ENCODE assay signal across 16 cellular contexts in genomic region chr10:26746111-26746510, GRCh38. TPM values are rescaled to one million over a fixed set of nuclear protein-coding genes. Genes with fewer than 3 reads are reported as not detected.
DNase-seq lines count a peak whose midpoint lies in the region; ATAC-seq and TF ChIP-seq lines count a peak whose summit lies in the region.
"Had no signal": no experiment of that assay in that cellular context is flagged by ENCODE, and none has a peak within 500 bp of the region (broad histone marks: within the 10 kb centered on the region; RNA-seq: fewer than 3 reads in every experiment).

No MANE protein-coding gene starts in this region.

- H4K20me1 ChIP-seq in SU-DHL-6 (ENCODE audit: low read depth, low read length): no peaks in the 10 kb centered on the region

- H3K27ac Mint-ChIP-seq in activated naive CD4-positive, alpha-beta T cell treated with anti-CD3 and anti-CD28 coated beads for 36 hours: peak overlapping the region; percentile 50
- H3K27ac Mint-ChIP-seq in activated naive CD4-positive, alpha-beta T cell treated with anti-CD3 and anti-CD28 coated beads, Interleukin-2, amount 10 ng/mL, durations not matched to agents 7 days and 5 days: no peak overlapping the region
- H3K27ac Mint-ChIP-seq in central memory CD8-positive, alpha-beta T cell (ENCODE audit: low read depth): peak overlapping the region; percentile 47
- H3K27ac Mint-ChIP-seq in stimulated activated memory B cell treated with anti-CD40 and anti-IgM and Interleukin-4, amounts not matched to agents 10 μg/mL and 1 μg/mL and 100 μg/mL, for 72 hours: peak overlapping the region; percentile 54
- H3K27ac Mint-ChIP-seq: endodermal cell, nephron progenitor cell had no signal

- H3K27ac ChIP-seq in SU-DHL-6 (ENCODE audit: low read depth, low read length): peak overlapping the region; percentile 26; the same call in 1 of the 2 replicates

- intact Hi-C loops in activated naive CD4-positive, alpha-beta T cell treated with anti-CD3 and anti-CD28 coated beads for 36 hours (cut with micrococcal nuclease): no loop called here

- TF ChIP-seq CTCF in SU-DHL-6 (IDR thresholded peaks at IDR 0.05; ENCODE audit: insufficient read depth, low read length, poor library complexity, severe bottlenecking): no peak
- no peak for TF ChIP-seq CTCF in GM13976 (IDR thresholded peaks at IDR 0.05; ENCODE audit: borderline replicate concordance, control extremely low read depth, extremely low read depth, insufficient read depth, missing control alignments)

- H3K9me3 Mint-ChIP-seq in activated naive CD4-positive, alpha-beta T cell treated with anti-CD3 and anti-CD28 coated beads for 36 hours: no peaks in the 10 kb centered on the region
- H3K9me3 Mint-ChIP-seq in activated naive CD4-positive, alpha-beta T cell treated with anti-CD3 and anti-CD28 coated beads, Interleukin-2, amount 10 ng/mL, durations not matched to agents 7 days and 5 days: no peaks in the 10 kb centered on the region
- H3K9me3 Mint-ChIP-seq in central memory CD8-positive, alpha-beta T cell: no peaks in the 10 kb centered on the region
- H3K9me3 Mint-ChIP-seq in stimulated activated memory B cell treated with anti-CD40 and anti-IgM and Interleukin-4, amounts not matched to agents 10 μg/mL and 1 μg/mL and 100 μg/mL, for 72 hours: no peaks in the 10 kb centered on the region
- H3K9me3 Mint-ChIP-seq: endodermal cell, nephron progenitor cell had no signal

- no peak for DNase-seq in activated naive CD4-positive, alpha-beta T cell treated with anti-CD3 and anti-CD28 coated beads for 36 hours
- DNase-seq in activated naive CD4-positive, alpha-beta T cell treated with anti-CD3 and anti-CD28 coated beads, Interleukin-2, amount 10 ng/mL, durations not matched to agents 7 days and 5 days: no peak
- no peak for DNase-seq in central memory CD8-positive, alpha-beta T cell (ENCODE audit: low spot score in 2 of 2)
- no peak for DNase-seq in GM13976 (ENCODE audit: low spot score)
- DNase-seq in NCI-H526 (lab: John Stamatoyannopoulos, UW): no peak
- no peak for DNase-seq in DMS153 treated with DMSO at 0.1 percent for 48 hours (lab: John Stamatoyannopoulos, UW; ENCODE audit: unreplicated experiment)
- DNase-seq: activated effector memory CD4-positive, alpha-beta T cell treated with Interleukin-2 at 50 U/mL for 16 hours; aorta; endodermal cell; Karpas-422; kidney; NCI-H1092 treated with DMSO at 0.1 percent for 48 hours; NCI-H526 treated with DMSO at 0.1 percent for 48 hours; nephron progenitor cell had no signal

- H3K36me3 ChIP-seq in SU-DHL-6 (ENCODE audit: low read length): peaks cover 53% of the 10 kb centered on the region

- peaks cover 65% of the 10 kb centered on the region for H3F3A ChIP-seq in SU-DHL-6 (ENCODE audit: insufficient read depth)

- no peak for ATAC-seq in central memory CD8-positive, alpha-beta T cell (replicated peaks; ENCODE audit: extremely low read depth, poor library complexity, severe bottlenecking)
- no peak for ATAC-seq in stimulated activated memory B cell treated with anti-CD40 and anti-IgM and Interleukin-4, amounts not matched to agents 10 μg/mL and 1 μg/mL and 100 μg/mL, for 72 hours

- H3K4me3 Mint-ChIP-seq in activated naive CD4-positive, alpha-beta T cell treated with anti-CD3 and anti-CD28 coated beads for 36 hours: no peak overlapping the region
- no peak overlapping the region for H3K4me3 Mint-ChIP-seq in activated naive CD4-positive, alpha-beta T cell treated with anti-CD3 and anti-CD28 coated beads, Interleukin-2, amount 10 ng/mL, durations not matched to agents 7 days and 5 days
- H3K4me3 Mint-ChIP-seq in central memory CD8-positive, alpha-beta T cell: no peak overlapping the region
- no peak overlapping the region for H3K4me3 Mint-ChIP-seq in stimulated activated memory B cell treated with anti-CD40 and anti-IgM and Interleukin-4, amounts not matched to agents 10 μg/mL and 1 μg/mL and 100 μg/mL, for 72 hours
- H3K4me3 Mint-ChIP-seq: endodermal cell, nephron progenitor cell had no signal

- no peaks in the 10 kb centered on the region for H3K27me3 Mint-ChIP-seq in activated naive CD4-positive, alpha-beta T cell treated with anti-CD3 and anti-CD28 coated beads for 36 hours (ENCODE audit: low read depth)
- H3K27me3 Mint-ChIP-seq in activated naive CD4-positive, alpha-beta T cell treated with anti-CD3 and anti-CD28 coated beads, Interleukin-2, amount 10 ng/mL, durations not matched to agents 7 days and 5 days: no peaks in the 10 kb centered on the region
- no peaks in the 10 kb centered on the region for H3K27me3 Mint-ChIP-seq in central memory CD8-positive, alpha-beta T cell
- no peaks in the 10 kb centered on the region for H3K27me3 Mint-ChIP-seq in stimulated activated memory B cell treated with anti-CD40 and anti-IgM and Interleukin-4, amounts not matched to agents 10 μg/mL and 1 μg/mL and 100 μg/mL, for 72 hours

- no peak overlapping the region for H3K9ac ChIP-seq in SU-DHL-6 (ENCODE audit: low read length)

- no peaks in the 10 kb centered on the region for H3K27me3 ChIP-seq in SU-DHL-6 (ENCODE audit: low read length)

- no peak overlapping the region for H2AFZ ChIP-seq in SU-DHL-6 (ENCODE audit: low read depth, low read length, severe bottlenecking)

- no peak overlapping the region for H3K4me2 ChIP-seq in SU-DHL-6 (ENCODE audit: low read depth, low read length, poor library complexity, severe bottlenecking)

- no peaks in the 10 kb centered on the region for H3K9me3 ChIP-seq in SU-DHL-6 (ENCODE audit: insufficient read depth, low read length)

- no peaks in the 10 kb centered on the region for H3K9me2 ChIP-seq in SU-DHL-6 (replicated peaks; ENCODE audit: insufficient read depth, low read length)

- no peak overlapping the region for H3K4me3 ChIP-seq in SU-DHL-6 (ENCODE audit: insufficient read depth, low read length, poor library complexity, severe bottlenecking)

- peaks cover 40% of the 10 kb centered on the region for H3K36me3 Mint-ChIP-seq in activated naive CD4-positive, alpha-beta T cell treated with anti-CD3 and anti-CD28 coated beads for 36 hours (ENCODE audit: low read depth)
- peaks cover 47% of the 10 kb centered on the region for H3K36me3 Mint-ChIP-seq in activated naive CD4-positive, alpha-beta T cell treated with anti-CD3 and anti-CD28 coated beads, Interleukin-2, amount 10 ng/mL, durations not matched to agents 7 days and 5 days
- H3K36me3 Mint-ChIP-seq in central memory CD8-positive, alpha-beta T cell (ENCODE audit: insufficient read depth): peaks cover 36% of the 10 kb centered on the region
- H3K36me3 Mint-ChIP-seq in stimulated activated memory B cell treated with anti-CD40 and anti-IgM and Interleukin-4, amounts not matched to agents 10 μg/mL and 1 μg/mL and 100 μg/mL, for 72 hours: peaks cover 45% of the 10 kb centered on the region

- H3K79me2 ChIP-seq in SU-DHL-6 (ENCODE audit: insufficient read depth, low read length): peaks cover 8% of the 10 kb centered on the region; the same call in 1 of the 2 replicates

- CTCF ChIA-PET in activated naive CD4-positive, alpha-beta T cell treated with anti-CD3 and anti-CD28 coated beads for 36 hours (lab: Charles Lee): interaction anchor here (0.6 to 1.2 kb wide), 3 partner anchors 12 to 122 kb away, joined by 3 to 4 read pairs (median 4); no protein-coding TSS in a partner anchor
- CTCF ChIA-PET in activated naive CD4-positive, alpha-beta T cell treated with anti-CD3 and anti-CD28 coated beads, Interleukin-2, amount 10 ng/mL, durations not matched to agents 7 days and 5 days (lab: Charles Lee): interaction anchor here (0.9 to 1.2 kb wide), 2 partner anchors 20 to 23 kb away, joined by 3 read pairs; no protein-coding TSS in a partner anchor

- in situ Hi-C loops in GM13976 (cut with MboI; ENCODE audit: low sequenced_read_pairs, unreplicated experiment): loop anchor here (10.0 kb wide), 1 partner anchor 109 kb away; no protein-coding TSS in a partner anchor

- peaks cover 16% of the 10 kb centered on the region for H3K4me1 Mint-ChIP-seq in activated naive CD4-positive, alpha-beta T cell treated with anti-CD3 and anti-CD28 coated beads for 36 hours (ENCODE audit: low read depth)
- H3K4me1 Mint-ChIP-seq in activated naive CD4-positive, alpha-beta T cell treated with anti-CD3 and anti-CD28 coated beads, Interleukin-2, amount 10 ng/mL, durations not matched to agents 7 days and 5 days: peaks cover 14% of the 10 kb centered on the region
- no peaks in the 10 kb centered on the region for H3K4me1 Mint-ChIP-seq in central memory CD8-positive, alpha-beta T cell
- H3K4me1 Mint-ChIP-seq in stimulated activated memory B cell treated with anti-CD40 and anti-IgM and Interleukin-4, amounts not matched to agents 10 μg/mL and 1 μg/mL and 100 μg/mL, for 72 hours: peaks cover 25% of the 10 kb centered on the region
- H3K4me1 Mint-ChIP-seq: endodermal cell, nephron progenitor cell had no signal

RNA-seq across cellular contexts. Expression of gene PDSS1, which starts 48.6 kb away (rescaled TPM):
- 10 to 100 TPM; 14.5 to 16.0 TPM for total RNA-seq in activated naive CD4-positive, alpha-beta T cell treated with anti-CD3 and anti-CD28 coated beads for 36 hours
